Comparison of ENCODE assay signal across 9 cellular contexts in the genomic region with DNA sequence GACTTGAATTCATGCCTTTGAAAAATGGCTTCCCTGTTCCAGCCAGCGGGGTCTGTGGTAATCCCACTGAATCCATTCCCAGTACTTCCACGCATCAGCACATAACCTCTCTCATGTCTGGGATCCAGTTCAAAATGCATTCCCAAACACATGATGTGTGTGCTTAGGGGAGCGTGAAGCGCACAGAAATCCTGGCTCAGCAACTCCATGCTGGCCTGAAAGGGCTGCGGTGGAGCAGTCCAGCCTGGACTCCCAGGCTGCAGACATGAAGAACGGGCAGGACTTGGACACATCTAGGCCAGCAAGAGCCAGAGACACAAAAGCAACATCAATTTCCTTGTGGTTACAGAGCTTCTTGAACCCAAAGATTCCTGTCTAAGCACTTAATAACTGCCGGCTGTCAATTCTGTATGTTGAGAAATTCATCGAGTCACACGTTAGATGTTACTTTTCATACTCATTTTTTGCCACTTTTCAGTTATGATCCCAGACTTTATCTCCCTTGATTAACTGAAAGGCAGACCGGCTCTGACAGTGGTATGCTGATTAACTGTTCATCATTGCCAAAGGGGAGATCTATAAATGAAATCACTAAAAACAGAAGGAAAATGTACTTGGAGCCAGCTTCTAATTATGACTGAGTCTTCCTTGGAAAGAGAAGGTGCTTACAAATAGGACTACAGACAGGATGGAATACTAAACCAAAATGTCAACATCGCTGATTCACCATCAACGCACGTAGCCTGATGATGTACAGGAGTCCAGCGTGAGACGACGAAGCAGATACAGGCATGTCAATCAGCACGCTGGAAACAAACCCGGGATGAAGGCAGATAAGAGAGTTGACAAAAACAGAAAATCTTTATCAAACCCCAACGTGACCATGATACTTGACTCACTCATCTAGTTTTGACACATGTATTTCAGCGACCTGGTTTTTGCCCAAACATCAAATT. TPM values are rescaled to one million over a fixed set of nuclear protein-coding genes. Genes with fewer than 3 reads are reported as not detected.
DNase-seq lines count a peak whose midpoint lies in the region; ATAC-seq and TF ChIP-seq lines count a peak whose summit lies in the region.
"Had no signal": no experiment of that assay in that cellular context is flagged by ENCODE, and none has a peak within 500 bp of the region (broad histone marks: within the 10 kb centered on the region; RNA-seq: fewer than 3 reads in every experiment).

No MANE protein-coding gene starts in this region.

- DNase-seq in activated CD8-positive, alpha-beta memory T cell treated with anti-CD3 and anti-CD28 coated beads for 24 hours = peak; percentile 64
- no peak for DNase-seq in activated CD8-positive, alpha-beta memory T cell treated with anti-CD3 and anti-CD28 coated beads, Interleukin-2, amount 50 U/mL, for 4 hours
- DNase-seq in brain microvascular endothelial cell (peak; percentile 97), lower lobe of right lung (peak; percentile 44), thyroid gland (peak; percentile 80 to 84), NCI-H82 (lab: John Stamatoyannopoulos, UW) (no peak), H4 (ENCODE audit: low spot score) (no peak)

- TF ChIP-seq POLR2A in thyroid gland (IDR thresholded peaks at IDR 0.05) = peak in 1 of 2 donors; percentile 35

- peak; percentile 67 to 79 for ATAC-seq in lower lobe of right lung
- no peak for ATAC-seq in HG02973 (IDR thresholded peaks at IDR 0.05; ENCODE audit: unreplicated experiment)

- H3K9me3 ChIP-seq in lower lobe of right lung (no peaks in the 10 kb centered on the region), thyroid gland (no peaks in the 10 kb centered on the region)
- H3K9me3 ChIP-seq: BLaER1 had no signal

- in situ Hi-C loops in brain microvascular endothelial cell (cut with HindIII; ENCODE audit: low pct_ligation_motif_present, low sequenced_read_pairs) = no loop called here

- intact Hi-C loops in lower lobe of right lung (cut with DNase I) (no loop called here), thyroid gland (cut with DNase I) (no loop called here)

- H3K36me3 ChIP-seq in brain microvascular endothelial cell (replicated peaks) (no peaks in the 10 kb centered on the region), lower lobe of right lung (no peaks in the 10 kb centered on the region), thyroid gland (no peaks in the 10 kb centered on the region)
- H3K36me3 ChIP-seq: BLaER1 had no signal

- H3K27ac ChIP-seq in brain microvascular endothelial cell (peak overlapping the region; percentile 97), lower lobe of right lung (peak overlapping the region; percentile 80), thyroid gland (peak overlapping the region; percentile 33 to 72 (median 65))
- H3K27ac ChIP-seq: BLaER1 had no signal

- no peak overlapping the region for H3K4me3 ChIP-seq in brain microvascular endothelial cell (ENCODE audit: low read depth, low read length)
- H3K4me3 ChIP-seq in lower lobe of right lung = no peak overlapping the region
- H3K4me3 ChIP-seq in thyroid gland (replicated peaks in 1 of 3) = no peak overlapping the region
- H3K4me3 ChIP-seq: BLaER1 had no signal

- H3K27me3 ChIP-seq in brain microvascular endothelial cell (replicated peaks) (no peaks in the 10 kb centered on the region), lower lobe of right lung (ENCODE audit: low read depth) (no peaks in the 10 kb centered on the region), thyroid gland (no peaks in the 10 kb centered on the region)
- H3K27me3 ChIP-seq: BLaER1 had no signal

- no peak for TF ChIP-seq CTCF in brain microvascular endothelial cell (IDR thresholded peaks at IDR 0.05; ENCODE audit: low read depth, low read length, missing control alignments)
- no peak for TF ChIP-seq CTCF in lower lobe of right lung (IDR thresholded peaks at IDR 0.05)
- no peak for TF ChIP-seq CTCF in thyroid gland (IDR thresholded peaks at IDR 0.05)

- H3K4me1 ChIP-seq in lower lobe of right lung (peaks cover 58% of the 10 kb centered on the region), thyroid gland (peaks cover 27 to 54% of the 10 kb centered on the region in 2 donors)

- WGBS in thyroid gland, 2 donors = 49 to 59% methylated on average over 20 of the region's 20 CpGs

RNA-seq across cellular contexts. Expression of a gene that starts 23.0 kb away (rescaled TPM):
- 53.0 TPM for total RNA-seq in lower lobe of right lung
- 10 to 100 TPM; 40.5 to 52.6 (median 48.8) TPM for total RNA-seq in thyroid gland
- total RNA-seq in H4 (2014; rRNA removed; shearing (Covaris generic)) = 49.4 and 52.6 TPM in 2 replicates

RNA-seq across cellular contexts. Expression of a gene that starts 42.2 kb away (rescaled TPM):
- total RNA-seq in lower lobe of right lung (8.6 TPM), thyroid gland (10 to 100 TPM in 1 of 4 donors, 1 to 10 TPM in 3; 5.6 to 14.9 (median 9.6) TPM)
- total RNA-seq in H4 (2014; rRNA removed; shearing (Covaris generic)) = 3.6 and 5.0 TPM in 2 replicates

Comparison
In these comparisons a context has a peak if more than half of its experiments do, and no peak if none do; other contexts are left out.
1. DNase-seq: peak in activated CD8-positive, alpha-beta memory T cell treated with anti-CD3 and anti-CD28 coated beads for 24 hours (single experiment), brain microvascular endothelial cell (single experiment), lower lobe of right lung (single experiment) and thyroid gland (2 of 2); none in activated CD8-positive, alpha-beta memory T cell treated with anti-CD3 and anti-CD28 coated beads, Interleukin-2, amount 50 U/mL, for 4 hours (single experiment), NCI-H82 (single experiment) and H4 (single experiment).
2. Peak in every context shown above with its lines, with median percentiles within 50 percentile points of each other: H3K27ac ChIP-seq.